Comparison of ENCODE assay signal across 8 cellular contexts in the genomic region with DNA sequence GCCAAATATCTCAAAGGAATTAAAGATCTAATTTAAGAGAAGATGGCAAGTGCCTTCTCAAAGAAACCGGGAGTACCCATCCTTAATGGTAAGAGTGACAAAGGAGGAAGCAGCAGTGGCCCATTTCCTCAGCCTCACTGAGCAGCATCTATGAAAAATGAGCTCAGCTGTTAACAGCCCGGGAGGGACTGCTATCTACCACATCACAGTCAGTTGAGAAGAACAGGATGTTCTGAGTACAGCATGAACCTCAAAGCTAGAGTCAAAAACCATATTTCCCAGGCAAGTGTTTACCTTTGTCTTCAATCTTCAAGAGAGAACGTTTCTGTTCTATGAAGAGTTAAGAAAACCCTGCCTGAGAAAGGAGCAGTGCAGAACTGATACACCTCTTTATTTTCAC.
DNase-seq lines count a peak whose midpoint lies in the region; ATAC-seq and TF ChIP-seq lines count a peak whose summit lies in the region.

No MANE protein-coding gene starts in this region.

- no peak overlapping the region for H3K4me3 ChIP-seq in RWPE2 (ENCODE audit: severe bottlenecking)
- no peak overlapping the region for H3K4me3 ChIP-seq in smooth muscle cell

- WGBS in smooth muscle cell (ENCODE audit: low lambda C conversion rate) = 71% methylated on average over 3 of the region's 3 CpGs

- H3F3A ChIP-seq in smooth muscle cell (ENCODE audit: low read depth) = no peaks in the 10 kb centered on the region

- ATAC-seq in RWPE2 (ENCODE audit: low read depth) = 0 out of 3 replicates have a peak, but pooled peaks have one; percentile 35

- H2AFZ ChIP-seq in smooth muscle cell (ENCODE audit: low read depth) = no peak overlapping the region

- H3K36me3 ChIP-seq in RWPE2 (ENCODE audit: low read depth) (no peaks in the 10 kb centered on the region), smooth muscle cell (ENCODE audit: low read depth) (no peaks in the 10 kb centered on the region)

- H3K79me2 ChIP-seq in smooth muscle cell (ENCODE audit: low read depth) = no peaks in the 10 kb centered on the region

- H3K27me3 ChIP-seq in RWPE2 (ENCODE audit: insufficient read depth, poor library complexity, severe bottlenecking) (no peaks in the 10 kb centered on the region), smooth muscle cell (ENCODE audit: low read depth) (no peaks in the 10 kb centered on the region)

- H3K27ac ChIP-seq in RWPE2 (ENCODE audit: poor library complexity, severe bottlenecking) (no peak overlapping the region), smooth muscle cell (ENCODE audit: low read depth) (no peak overlapping the region)

- H3K9me3 ChIP-seq in RWPE2 (ENCODE audit: severe bottlenecking) (no peaks in the 10 kb centered on the region), smooth muscle cell (replicated peaks; ENCODE audit: low read depth) (no peaks in the 10 kb centered on the region)

- in situ Hi-C loops in GM13976 (cut with MboI; ENCODE audit: low sequenced_read_pairs, unreplicated experiment) = no loop called here

- DNase-seq in GM13976 (ENCODE audit: low spot score) (peak; percentile 35), HCEC 1CT (peak; percentile 28), RWPE2 (ENCODE audit: low spot score) (no peak), non-pigmented ciliary epithelial cell (ENCODE audit: low read depth) (peak; percentile 69), hippocampal formation (lab: John Stamatoyannopoulos, UW) (no peak), smooth muscle cell (lab: John Stamatoyannopoulos, UW; ENCODE audit: unreplicated experiment) (no peak), GF-D8 (lab: John Stamatoyannopoulos, UW) (no peak)
- peak; percentile 84 for DNase-seq in central memory CD4-positive, alpha-beta T cell

- H4K20me1 ChIP-seq in smooth muscle cell (ENCODE audit: low read depth) = no peaks in the 10 kb centered on the region

- H3K9ac ChIP-seq in smooth muscle cell (ENCODE audit: low read depth) = no peak overlapping the region

- H3K4me1 ChIP-seq in RWPE2 (ENCODE audit: insufficient read depth, poor library complexity, severe bottlenecking) (peaks cover 24% of the 10 kb centered on the region), smooth muscle cell (ENCODE audit: low read depth) (peaks cover 6% of the 10 kb centered on the region)

- TF ChIP-seq CTCF in GM13976 (IDR thresholded peaks at IDR 0.05; ENCODE audit: borderline replicate concordance, control extremely low read depth, extremely low read depth, insufficient read depth, missing control alignments) = no peak
- no peak for TF ChIP-seq CTCF in RWPE2 (IDR thresholded peaks at IDR 0.05; ENCODE audit: poor library complexity, severe bottlenecking)
- no peak for TF ChIP-seq CTCF in smooth muscle cell (IDR thresholded peaks at IDR 0.05; ENCODE audit: borderline replicate concordance, insufficient read depth, poor library complexity, severe bottlenecking)

- H3K4me2 ChIP-seq in smooth muscle cell = no peak overlapping the region

Comparison
In these comparisons a context has a peak if more than half of its experiments do, and no peak if none do; other contexts are left out.
1. DNase-seq: peak in GM13976 (single experiment), HCEC 1CT (single experiment), central memory CD4-positive, alpha-beta T cell (single experiment) and non-pigmented ciliary epithelial cell (single experiment); none in RWPE2 (single experiment), hippocampal formation (0 of 2), smooth muscle cell (single experiment) and GF-D8 (single experiment).